ENCODE assay signal across 21 cellular contexts in genomic region chr14:89587128-89587420, GRCh38.
"Had no signal": no experiment of that assay in that cellular context is flagged by ENCODE, and none has a peak within 500 bp of the region (broad histone marks: within the 10 kb centered on the region; RNA-seq: fewer than 3 reads in every experiment).

No MANE protein-coding gene starts in this region.

- H3K27me3 Mint-ChIP-seq: activated CD8-positive, alpha-beta T cell treated with anti-CD3 and anti-CD28 coated beads for 36 hours; T-helper 17 cell had no signal

- ATAC-seq: T-helper 17 cell had no signal

- H3K27ac ChIP-seq: brain microvascular endothelial cell, cardiac muscle cell, KMS-11, PC-9 had no signal

- DNase-seq: activated CD4-positive, CD25-positive, alpha-beta regulatory T cell; activated CD8-positive, alpha-beta memory T cell treated with anti-CD3 and anti-CD28 coated beads, Interleukin-2, amount 50 U/mL, for 4 hours; activated CD8-positive, alpha-beta T cell treated with anti-CD3 and anti-CD28 coated beads for 36 hours; activated effector memory CD4-positive, alpha-beta T cell treated with anti-CD3 and anti-CD28 coated beads, Interleukin-2, amount 50 U/mL, for 16 hours; activated naive CD4-positive, alpha-beta T cell treated with Interleukin-2 at 50 U/mL for 16 hours; brain microvascular endothelial cell; NCI-H1092; NCI-H1417; NCI-H1694; NCI-H2029; NCI-H2107; NCI-H2171 treated with DMSO at 0.1 percent for 48 hours; NCI-H226; NCI-H69; PC-9; SIG-M5; T-helper 17 cell; T-helper 9 cell had no signal

- H3K36me3 ChIP-seq: brain microvascular endothelial cell, cardiac muscle cell had no signal

- H3K27me3 ChIP-seq: brain microvascular endothelial cell, cardiac muscle cell had no signal

- H3K4me3 ChIP-seq: cardiac muscle cell, PC-9 had no signal

- H3K4me3 Mint-ChIP-seq: activated T-helper 1 cell treated with anti-CD3 and anti-CD28 coated beads, Interleukin-12 subunit alpha, Interleukin-12 subunit beta, Interleukin-2, Interleukin-4 antibody, amounts not matched to agents 30 ng/mL and 10 ng/mL and 1 ng/mL, durations not matched to agents 14 hours and 24 hours and 36 hours; T-helper 17 cell had no signal

- H3K27ac Mint-ChIP-seq: activated T-helper 1 cell treated with anti-CD3 and anti-CD28 coated beads, Interleukin-12 subunit alpha, Interleukin-12 subunit beta, Interleukin-2, Interleukin-4 antibody, amounts not matched to agents 30 ng/mL and 10 ng/mL and 1 ng/mL, durations not matched to agents 14 hours and 24 hours and 36 hours; T-helper 17 cell had no signal

- H3K4me2 ChIP-seq: KMS-11, PC-9 had no signal

- H2AFZ ChIP-seq: PC-9 had no signal
